Comparison of ENCODE assay signal across 13 cellular contexts in the genomic region with DNA sequence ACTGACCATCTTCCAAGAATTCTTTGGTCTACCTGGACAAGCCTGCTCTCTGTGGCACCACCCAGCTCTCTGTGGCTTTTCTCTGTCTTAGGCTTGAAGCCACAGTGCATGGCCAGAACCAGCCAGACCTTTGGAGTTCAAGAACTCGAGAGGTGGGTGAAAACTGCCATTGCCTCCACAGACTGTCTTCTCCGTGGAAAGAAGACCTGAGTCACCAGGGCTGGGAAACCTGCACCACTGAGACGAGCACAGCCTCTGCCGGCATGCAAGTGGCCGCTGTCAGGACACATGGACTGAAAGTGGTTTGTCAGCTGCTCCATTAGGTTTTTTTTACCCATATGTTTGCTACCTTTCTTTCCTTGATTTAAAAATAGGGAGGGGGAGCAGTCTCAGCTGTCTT.
DNase-seq lines count a peak whose midpoint lies in the region; ATAC-seq and TF ChIP-seq lines count a peak whose summit lies in the region.
"Had no signal": no experiment of that assay in that cellular context is flagged by ENCODE, and none has a peak within 500 bp of the region (broad histone marks: within the 10 kb centered on the region; RNA-seq: fewer than 3 reads in every experiment).

No MANE protein-coding gene starts in this region.

- no peak overlapping the region for H3K9ac ChIP-seq in duodenal mucosa (ENCODE audit: low read depth in 1 of 2, low read length in 2 of 2)

- H3K4me3 ChIP-seq in MG63 (no peak overlapping the region), duodenal mucosa (ENCODE audit: low read depth in 1 of 2, low read length in 2 of 2) (no peak overlapping the region), lung (no peak overlapping the region), testis (no peak overlapping the region), Peyer's patch (no peak overlapping the region)
- H3K4me3 ChIP-seq: HAP-1 had no signal

- DNase-seq in MG63 = peak; percentile 1
- no peak for DNase-seq in lung (ENCODE audit: low spot score)
- no peak for DNase-seq in testis
- no peak for DNase-seq in UCSD-AML1 (lab: John Stamatoyannopoulos, UW; ENCODE audit: unreplicated experiment)
- no peak for DNase-seq in activated T-cell treated with anti-CD3 and anti-CD28 coated beads, Interleukin-2, amount 50 U/mL, for 4 hours
- no peak for DNase-seq in GM10248 (ENCODE audit: extremely low spot score)
- no peak for DNase-seq in Peyer's patch
- DNase-seq: activated CD4-positive, alpha-beta memory T cell treated with anti-CD3 and anti-CD28 coated beads for 36 hours; NCI-H146; retina had no signal

- H3K36me3 Mint-ChIP-seq in activated T-cell treated with anti-CD3 and anti-CD28 coated beads, Interleukin-2, amount 50 U/mL, for 4 hours (ENCODE audit: insufficient read depth) = no peaks in the 10 kb centered on the region
- H3K36me3 Mint-ChIP-seq: activated CD4-positive, alpha-beta memory T cell treated with anti-CD3 and anti-CD28 coated beads for 36 hours had no signal

- H3K9me3 Mint-ChIP-seq in activated T-cell treated with anti-CD3 and anti-CD28 coated beads, Interleukin-2, amount 50 U/mL, for 4 hours = no peaks in the 10 kb centered on the region
- H3K9me3 Mint-ChIP-seq: activated CD4-positive, alpha-beta memory T cell treated with anti-CD3 and anti-CD28 coated beads for 36 hours had no signal

- no peak overlapping the region for H3K4me3 Mint-ChIP-seq in activated T-cell treated with anti-CD3 and anti-CD28 coated beads, Interleukin-2, amount 50 U/mL, for 4 hours
- H3K4me3 Mint-ChIP-seq: activated CD4-positive, alpha-beta memory T cell treated with anti-CD3 and anti-CD28 coated beads for 36 hours had no signal

- no peaks in the 10 kb centered on the region for H3K27me3 ChIP-seq in MG63
- no peaks in the 10 kb centered on the region for H3K27me3 ChIP-seq in duodenal mucosa (ENCODE audit: control insufficient read depth in 1 of 2, insufficient read depth in 2 of 2, low read length in 2 of 2)
- H3K27me3 ChIP-seq in lung (ENCODE audit: control insufficient read depth, insufficient read depth) = no peaks in the 10 kb centered on the region
- no peaks in the 10 kb centered on the region for H3K27me3 ChIP-seq in testis
- no peaks in the 10 kb centered on the region for H3K27me3 ChIP-seq in Peyer's patch

- POLR2A ChIA-PET in GM10248 (lab: Yijun Ruan, JAX) = no interaction called here

- peaks cover 3% of the 10 kb centered on the region for H3K4me1 Mint-ChIP-seq in activated T-cell treated with anti-CD3 and anti-CD28 coated beads, Interleukin-2, amount 50 U/mL, for 4 hours (ENCODE audit: low read depth)

- CTCF ChIA-PET in GM10248 (lab: Yijun Ruan, JAX) = interaction anchor here (1.9 kb wide), 1 partner anchor 41 kb away, joined by 4 read pairs; no protein-coding TSS in a partner anchor

- intact Hi-C loops in testis (cut with DNase I; ENCODE audit: low total_unique reads) = no loop called here

- H3K9me3 ChIP-seq in MG63 (no peaks in the 10 kb centered on the region), duodenal mucosa (ENCODE audit: control insufficient read depth in 1 of 2, low read length in 2 of 2) (no peaks in the 10 kb centered on the region), lung (ENCODE audit: control insufficient read depth in 2 of 2, insufficient read depth in 1 of 2, low read length in 1 of 2) (no peaks in the 10 kb centered on the region), testis (no peaks in the 10 kb centered on the region), Peyer's patch (no peaks in the 10 kb centered on the region)
- H3K9me3 ChIP-seq: HAP-1 had no signal

- WGBS in lung, 2 donors = 39 to 57% methylated on average over 5 of the region's 5 CpGs
- 67 to 74% methylated on average over 5 of the region's 5 CpGs for WGBS in testis, 2 donors

- H3K4me1 ChIP-seq in duodenal mucosa (ENCODE audit: control insufficient read depth in 1 of 2, insufficient read depth in 2 of 2, low read length in 2 of 2) (peaks cover 13 to 14% of the 10 kb centered on the region in 2 donors), lung (ENCODE audit: control insufficient read depth in 2 of 2, insufficient read depth in 2 of 2, low read length in 2 of 2) (peaks cover 18 to 19% of the 10 kb centered on the region in 2 donors), testis (peaks cover 34% of the 10 kb centered on the region), Peyer's patch (peaks cover 0 to 13% (median 3%) of the 10 kb centered on the region in 4 donors)
- H3K4me1 ChIP-seq: HAP-1 had no signal

- TF ChIP-seq POLR2A in testis (IDR thresholded peaks at IDR 0.05) = no peak
- no peak for TF ChIP-seq POLR2A in Peyer's patch (IDR thresholded peaks at IDR 0.05)

- H3K36me3 ChIP-seq in MG63 (no peaks in the 10 kb centered on the region), duodenal mucosa (ENCODE audit: control insufficient read depth in 1 of 2, insufficient read depth in 2 of 2, low read length in 2 of 2) (no peaks in the 10 kb centered on the region), lung (ENCODE audit: control insufficient read depth in 2 of 2, insufficient read depth in 2 of 2, low read length in 2 of 2) (no peaks in the 10 kb centered on the region), testis (ENCODE audit: low read depth, missing control alignments) (no peaks in the 10 kb centered on the region), Peyer's patch (no peaks in the 10 kb centered on the region)
- H3K36me3 ChIP-seq: HAP-1 had no signal

- ATAC-seq in lung (ENCODE audit: insufficient read depth, low FRiP score) = peak; percentile 17
- no peak for ATAC-seq in activated T-cell treated with anti-CD3 and anti-CD28 coated beads, Interleukin-2, amount 50 U/mL, for 4 hours

- TF ChIP-seq CTCF in lung (IDR thresholded peaks at IDR 0.05; ENCODE audit: control extremely low read depth, extremely low read depth) = no peak
- no peak for TF ChIP-seq CTCF in testis (IDR thresholded peaks at IDR 0.05)
- no peak for TF ChIP-seq CTCF in GM10248 (IDR thresholded peaks at IDR 0.05; ENCODE audit: control extremely low read depth, extremely low read depth, low read depth, missing control alignments)
- TF ChIP-seq CTCF in Peyer's patch (IDR thresholded peaks at IDR 0.05) = no peak

- H3K27me3 Mint-ChIP-seq in activated T-cell treated with anti-CD3 and anti-CD28 coated beads, Interleukin-2, amount 50 U/mL, for 4 hours (ENCODE audit: low read depth) = peaks cover 24% of the 10 kb centered on the region

- H3K27ac ChIP-seq in duodenal mucosa (ENCODE audit: low read depth, low read length) (peak overlapping the region; percentile 3), lung (ENCODE audit: low read depth in 1 of 2, low read length in 1 of 2) (peak overlapping the region; percentile 80 to 84), testis (peak overlapping the region; percentile 45 to 68), Peyer's patch (peak overlapping the region in 2 of 4 donors; percentile 8 to 63)
- H3K27ac ChIP-seq: HL-60 had no signal
